Comparison of ENCODE assay signal across 24 cellular contexts in genomic region chr13:86447479-86447878, GRCh38.
"Had no signal": no experiment of that assay in that cellular context is flagged by ENCODE, and none has a peak within 500 bp of the region (broad histone marks: within the 10 kb centered on the region; RNA-seq: fewer than 3 reads in every experiment).

No MANE protein-coding gene starts in this region.

- H3K36me3 ChIP-seq: heart right ventricle, lower lobe of right lung, sigmoid colon, stomach, suprapubic skin, tibial nerve had no signal

- FAIRE-seq: endometrium, urothelium cell line had no signal

- H3K4me2 ChIP-seq: smooth muscle cell had no signal

- H3K4me3 ChIP-seq: heart right ventricle, lower lobe of right lung, sigmoid colon, smooth muscle cell, stomach, suprapubic skin, tibial nerve had no signal

- ATAC-seq: heart right ventricle; left lobe of liver; lower lobe of right lung; naive thymus-derived CD4-positive, alpha-beta T cell; stimulated activated memory B cell treated with anti-CD40 and anti-IgM and Interleukin-4, amounts not matched to agents 10 μg/mL and 1 μg/mL and 100 μg/mL, for 72 hours had no signal

- H3K27ac ChIP-seq: heart right ventricle, lower lobe of right lung, sigmoid colon, stomach, suprapubic skin, tibial nerve had no signal

- H3K9me3 ChIP-seq: lower lobe of right lung, sigmoid colon, tibial nerve had no signal

- H3K27me3 ChIP-seq: heart right ventricle, sigmoid colon, stomach, suprapubic skin, tibial nerve had no signal

- DNase-seq: activated B cell treated with CpG ODN at 0.5 μM for 24 hours; activated CD4-positive, alpha-beta memory T cell treated with anti-CD3 and anti-CD28 coated beads for 36 hours; activated CD4-positive, alpha-beta T cell treated with anti-CD3 and anti-CD28 coated beads for 48 hours; activated naive CD4-positive, alpha-beta T cell treated with Interleukin-2 at 50 U/mL for 16 hours; activated naive CD8-positive, alpha-beta T cell treated with anti-CD3 and anti-CD28 coated beads, Interleukin-2, amount 10 ng/mL, durations not matched to agents 7 days and 5 days; activated T-cell treated with anti-CD3 and anti-CD28 coated beads, Interleukin-2, amount 50 U/mL, for 48 hours; cerebellar nuclear complex; cortex of kidney; erythroblast; foreskin fibroblast; heart right ventricle; immature natural killer cell; lower lobe of right lung; naive thymus-derived CD4-positive, alpha-beta T cell; sigmoid colon; stimulated activated CD4-positive, alpha-beta T cell treated with anti-CD3 and anti-CD28 coated beads, Interleukin-15, amount 100 ng/mL, for 24 hours; stomach had no signal

- H3K4me1 ChIP-seq: heart right ventricle, lower lobe of right lung, stomach, suprapubic skin had no signal
